ENCODE assay signal across 8 cellular contexts in the genomic region with DNA sequence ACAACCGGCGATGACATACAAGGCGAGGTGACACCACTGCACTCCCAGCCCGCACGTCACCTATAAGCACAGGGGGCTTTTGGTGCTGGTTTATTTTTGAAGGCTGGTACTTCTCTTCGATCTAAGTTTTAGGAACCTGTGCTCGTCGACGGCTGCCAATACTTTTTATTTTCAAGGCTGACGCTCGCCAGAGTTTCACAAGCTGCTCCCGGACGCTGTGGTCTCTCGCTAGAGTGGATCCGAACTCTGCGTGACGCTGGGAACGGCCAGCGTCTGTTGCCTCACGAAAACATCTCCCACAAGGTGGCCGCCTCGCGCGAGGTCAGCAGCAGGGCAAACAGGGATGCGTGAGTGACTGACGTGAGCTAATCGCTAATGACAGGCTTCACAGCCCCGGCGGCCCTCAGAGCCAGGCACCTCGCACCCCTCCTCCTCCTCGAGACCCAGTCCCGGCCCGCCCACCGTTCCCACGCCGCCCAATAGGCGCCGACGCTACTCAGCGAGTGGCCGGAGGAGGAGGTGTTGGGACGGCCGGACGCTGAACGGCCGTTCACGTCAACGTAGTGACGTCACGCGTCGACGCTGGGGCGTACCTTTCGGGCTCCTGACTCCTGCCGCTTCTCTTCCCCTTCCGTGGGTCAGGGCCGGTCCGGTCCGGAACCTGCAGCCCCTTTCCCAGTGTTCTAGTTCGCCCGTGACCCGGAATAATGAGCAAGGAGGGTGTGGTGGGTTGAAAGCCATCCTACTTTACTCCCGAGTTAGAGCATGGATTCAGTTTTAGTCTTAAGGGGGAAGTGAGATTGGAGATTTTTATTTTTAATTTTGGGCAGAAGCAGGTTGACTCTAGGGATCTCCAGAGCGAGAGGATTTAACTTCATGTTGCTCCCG. TPM values are rescaled to one million over a fixed set of nuclear protein-coding genes. Genes with fewer than 3 reads are reported as not detected.
DNase-seq lines count a peak whose midpoint lies in the region; ATAC-seq, FAIRE-seq and TF ChIP-seq lines count a peak whose summit lies in the region.

A gene (plus strand): TSS at position 621 of the 888 bp plus-strand sequence. CDS start 15,351 bp downstream, outside the sequence.

- H3K4me3 ChIP-seq in keratinocyte (ENCODE audit: control insufficient read depth in 2 of 3, extremely low read depth in 1 of 3, insufficient read depth in 2 of 3, low read depth in 1 of 3, low read length in 3 of 3) = peak within 1 kb of the TSS; percentile 58 to 98 (median 98)

- H3K9ac ChIP-seq in keratinocyte (ENCODE audit: control insufficient read depth, extremely low read depth, insufficient read depth, low read length) = peak within 1 kb of the TSS; percentile 98

- H3K79me2 ChIP-seq in keratinocyte (ENCODE audit: control insufficient read depth, insufficient read depth, low read length) = peaks cover 43% of the 10 kb centered on the region

- H3K36me3 ChIP-seq in keratinocyte (ENCODE audit: control insufficient read depth in 2 of 2, extremely low read depth in 1 of 2, insufficient read depth in 2 of 2, low read length in 2 of 2) = no peaks in the 10 kb centered on the region

- ATAC-seq in HG03439 (IDR thresholded peaks at IDR 0.05; ENCODE audit: unreplicated experiment) = peak; percentile 95

- no peaks in the 10 kb centered on the region for H4K20me1 ChIP-seq in keratinocyte (ENCODE audit: control insufficient read depth, extremely low read depth, insufficient read depth, low read length)

- no peaks in the 10 kb centered on the region for H3K27me3 ChIP-seq in keratinocyte (ENCODE audit: control insufficient read depth, extremely low read depth, insufficient read depth, low read length)

- H3K27ac Mint-ChIP-seq in chondrocyte (ENCODE audit: unreplicated experiment) = peak within 1 kb of the TSS; percentile 100

- peak within 1 kb of the TSS; percentile 99 for H3K27ac ChIP-seq in keratinocyte (ENCODE audit: control insufficient read depth, insufficient read depth, low read length)

- no peaks in the 10 kb centered on the region for H3K9me3 Mint-ChIP-seq in chondrocyte (ENCODE audit: low read depth)

- TF ChIP-seq CTCF in chondrocyte (IDR thresholded peaks at IDR 0.05) (no peak), keratinocyte (optimal IDR thresholded peaks at IDR 0.05 in 1 of 3, IDR thresholded peaks at IDR 0.05 in 1 of 3, conservative IDR thresholded peaks at IDR 0.05 in 1 of 3; ENCODE audit: extremely low read depth in 1 of 3, insufficient read depth in 2 of 3, low read length in 3 of 3) (peak in 2 of 3 experiments; percentile 17 to 25)

- DNase-seq in AML-193 (lab: John Stamatoyannopoulos, UW) (peak; percentile 92 to 94), NCI-H510A treated with DMSO at 0.1 percent for 48 hours (lab: John Stamatoyannopoulos, UW) (peak; percentile 76), chondrocyte (ENCODE audit: low spot score) (peak; percentile 99), keratinocyte (ENCODE audit: low read depth, low spot score) (no peak)
- DNase-seq in activated CD4-positive, alpha-beta T cell treated with anti-CD3 and anti-CD28 coated beads for 24 hours (ENCODE audit: low read depth in 2 of 2) = peak; percentile 76 to 85
- peak; percentile 74 to 82 for DNase-seq in stimulated activated CD4-positive, alpha-beta T cell treated with anti-CD3 and anti-CD28 coated beads, Interleukin-15, amount 100 ng/mL, for 1 hour (ENCODE audit: low read depth in 1 of 2, low spot score in 1 of 2)

- peak; percentile 71 for FAIRE-seq in keratinocyte (lab: Jason Lieb, UNC)

- H3K4me1 Mint-ChIP-seq in chondrocyte (ENCODE audit: low read depth) = peaks cover 36% of the 10 kb centered on the region

- H3K9me3 ChIP-seq in keratinocyte (ENCODE audit: control insufficient read depth, low read depth, low read length) = no peaks in the 10 kb centered on the region

- no peaks in the 10 kb centered on the region for H3K36me3 Mint-ChIP-seq in chondrocyte (ENCODE audit: low read depth)

- H3K4me1 ChIP-seq in keratinocyte (ENCODE audit: control insufficient read depth, extremely low read depth, insufficient read depth, low read length) = peaks cover 11% of the 10 kb centered on the region

- no peaks in the 10 kb centered on the region for H3K27me3 Mint-ChIP-seq in chondrocyte (ENCODE audit: low read depth)

- H3K4me3 Mint-ChIP-seq in chondrocyte (ENCODE audit: unreplicated experiment) = peak within 1 kb of the TSS; percentile 93

- peak; percentile 97 for TF ChIP-seq POLR2A in GM19193 (IDR thresholded peaks at IDR 0.05; ENCODE audit: extremely low read depth, insufficient read depth, insufficient read length)

- dilution Hi-C loops in keratinocyte (cut with MboI; ENCODE audit: extremely low pct_ligation_motif_present, low sequenced_read_pairs) = no loop called here

- no peaks in the 10 kb centered on the region for H3K9me1 ChIP-seq in keratinocyte (ENCODE audit: control insufficient read depth, extremely low read depth, insufficient read depth, low read length)

- H3K4me2 ChIP-seq in keratinocyte (ENCODE audit: control insufficient read depth, extremely low read depth, insufficient read depth, low read depth, low read length) = peak within 1 kb of the TSS; percentile 88

- peak within 1 kb of the TSS; percentile 92 for H2AFZ ChIP-seq in keratinocyte (ENCODE audit: control insufficient read depth, low read length)

RNA-seq across cellular contexts. Expression of the gene that starts here (rescaled TPM):
- 34.7 to 47.3 TPM (median 36.5 TPM) in 3 replicates for total RNA-seq in chondrocyte
- 18.6 to 34.2 TPM (median 26.4 TPM) in 3 replicates for polyA plus RNA-seq in keratinocyte
- 87.8 TPM for polyA plus RNA-seq in keratinocyte (2011; ENCODE audit: low read depth)
- polyA plus RNA-seq in keratinocyte (2011; cell fraction: cytosol; rRNA removed) = 8.4 and 16.7 TPM in 2 replicates
- polyA plus RNA-seq in keratinocyte (2011; cell fraction: nucleus; rRNA removed) = 21.2 and 35.7 TPM in 2 replicates
- polyA plus RNA-seq in keratinocyte (2012; ENCODE audit: low replicate concordance) = 18.6 and 19.5 TPM in 2 replicates
- 10.0 to 47.9 TPM (median 39.6 TPM) in 3 replicates for polyA minus RNA-seq in keratinocyte
- polyA minus RNA-seq in keratinocyte (2011; cell fraction: cytosol; rRNA and poly(A)+ RNA removed) = 18.8 TPM
- polyA minus RNA-seq in keratinocyte (2011; cell fraction: nucleus; rRNA and poly(A)+ RNA removed) = 34.8 and 66.4 TPM in 2 replicates
